2 cellular contexts compared by ENCODE assay signal in the genomic region with DNA sequence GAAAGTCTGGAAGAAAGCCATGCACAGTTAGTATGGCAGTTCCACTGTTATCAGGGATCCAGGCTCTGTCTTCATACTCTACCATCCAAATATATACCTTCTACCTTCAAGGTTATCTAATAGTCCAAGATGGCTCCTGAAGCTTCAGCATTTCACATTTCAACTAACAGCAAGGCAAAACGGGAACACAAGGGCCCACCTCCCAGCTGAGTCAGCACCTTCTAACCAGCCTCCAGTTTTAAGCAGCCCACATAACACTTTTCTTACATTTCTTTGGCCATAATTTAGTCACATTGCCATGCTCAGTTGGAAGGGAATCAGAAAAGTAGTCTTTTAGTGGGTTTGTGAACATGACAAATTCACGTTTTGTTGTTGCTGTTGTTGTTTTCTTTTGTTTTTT.
TF ChIP-seq lines count a peak whose summit lies in the region.

No MANE protein-coding gene starts in this region.

TF ChIP-seq in HepG2, 621 proteins besides CTCF, POLR2A, EP300 and RAD21:
- TF ChIP-seq ZNF720 (CRISPR knock-in tag; IDR thresholded peaks at IDR 0.05) (no peak), MAFF (IDR thresholded peaks at IDR 0.05; ENCODE audit: low read depth, low read length) (peak; percentile 80), MAFK (conservative IDR thresholded peaks at IDR 0.05 in 1 of 2, IDR thresholded peaks at IDR 0.05 in 1 of 2; ENCODE audit: low read length in 2 of 2) (peak; percentile 79 to 83)

TF ChIP-seq in K562, 482 proteins besides CTCF, POLR2A, EP300 and RAD21:
- TF ChIP-seq, protein P1, sequence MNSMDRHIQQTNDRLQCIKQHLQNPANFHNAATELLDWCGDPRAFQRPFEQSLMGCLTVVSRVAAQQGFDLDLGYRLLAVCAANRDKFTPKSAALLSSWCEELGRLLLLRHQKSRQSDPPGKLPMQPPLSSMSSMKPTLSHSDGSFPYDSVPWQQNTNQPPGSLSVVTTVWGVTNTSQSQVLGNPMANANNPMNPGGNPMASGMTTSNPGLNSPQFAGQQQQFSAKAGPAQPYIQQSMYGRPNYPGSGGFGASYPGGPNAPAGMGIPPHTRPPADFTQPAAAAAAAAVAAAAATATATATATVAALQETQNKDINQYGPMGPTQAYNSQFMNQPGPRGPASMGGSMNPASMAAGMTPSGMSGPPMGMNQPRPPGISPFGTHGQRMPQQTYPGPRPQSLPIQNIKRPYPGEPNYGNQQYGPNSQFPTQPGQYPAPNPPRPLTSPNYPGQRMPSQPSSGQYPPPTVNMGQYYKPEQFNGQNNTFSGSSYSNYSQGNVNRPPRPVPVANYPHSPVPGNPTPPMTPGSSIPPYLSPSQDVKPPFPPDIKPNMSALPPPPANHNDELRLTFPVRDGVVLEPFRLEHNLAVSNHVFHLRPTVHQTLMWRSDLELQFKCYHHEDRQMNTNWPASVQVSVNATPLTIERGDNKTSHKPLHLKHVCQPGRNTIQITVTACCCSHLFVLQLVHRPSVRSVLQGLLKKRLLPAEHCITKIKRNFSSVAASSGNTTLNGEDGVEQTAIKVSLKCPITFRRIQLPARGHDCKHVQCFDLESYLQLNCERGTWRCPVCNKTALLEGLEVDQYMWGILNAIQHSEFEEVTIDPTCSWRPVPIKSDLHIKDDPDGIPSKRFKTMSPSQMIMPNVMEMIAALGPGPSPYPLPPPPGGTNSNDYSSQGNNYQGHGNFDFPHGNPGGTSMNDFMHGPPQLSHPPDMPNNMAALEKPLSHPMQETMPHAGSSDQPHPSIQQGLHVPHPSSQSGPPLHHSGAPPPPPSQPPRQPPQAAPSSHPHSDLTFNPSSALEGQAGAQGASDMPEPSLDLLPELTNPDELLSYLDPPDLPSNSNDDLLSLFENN (IDR thresholded peaks at IDR 0.05; ENCODE audit: low read depth in 2 of 2, low read length in 2 of 2): no peak
- no peak for TF ChIP-seq SPI1 (IDR thresholded peaks at IDR 0.05; ENCODE audit: borderline replicate concordance, low read depth, low read length)
- TF ChIP-seq SFPQ (IDR thresholded peaks at IDR 0.05; ENCODE audit: low read depth, low read length): no peak
- TF ChIP-seq, protein P2, sequence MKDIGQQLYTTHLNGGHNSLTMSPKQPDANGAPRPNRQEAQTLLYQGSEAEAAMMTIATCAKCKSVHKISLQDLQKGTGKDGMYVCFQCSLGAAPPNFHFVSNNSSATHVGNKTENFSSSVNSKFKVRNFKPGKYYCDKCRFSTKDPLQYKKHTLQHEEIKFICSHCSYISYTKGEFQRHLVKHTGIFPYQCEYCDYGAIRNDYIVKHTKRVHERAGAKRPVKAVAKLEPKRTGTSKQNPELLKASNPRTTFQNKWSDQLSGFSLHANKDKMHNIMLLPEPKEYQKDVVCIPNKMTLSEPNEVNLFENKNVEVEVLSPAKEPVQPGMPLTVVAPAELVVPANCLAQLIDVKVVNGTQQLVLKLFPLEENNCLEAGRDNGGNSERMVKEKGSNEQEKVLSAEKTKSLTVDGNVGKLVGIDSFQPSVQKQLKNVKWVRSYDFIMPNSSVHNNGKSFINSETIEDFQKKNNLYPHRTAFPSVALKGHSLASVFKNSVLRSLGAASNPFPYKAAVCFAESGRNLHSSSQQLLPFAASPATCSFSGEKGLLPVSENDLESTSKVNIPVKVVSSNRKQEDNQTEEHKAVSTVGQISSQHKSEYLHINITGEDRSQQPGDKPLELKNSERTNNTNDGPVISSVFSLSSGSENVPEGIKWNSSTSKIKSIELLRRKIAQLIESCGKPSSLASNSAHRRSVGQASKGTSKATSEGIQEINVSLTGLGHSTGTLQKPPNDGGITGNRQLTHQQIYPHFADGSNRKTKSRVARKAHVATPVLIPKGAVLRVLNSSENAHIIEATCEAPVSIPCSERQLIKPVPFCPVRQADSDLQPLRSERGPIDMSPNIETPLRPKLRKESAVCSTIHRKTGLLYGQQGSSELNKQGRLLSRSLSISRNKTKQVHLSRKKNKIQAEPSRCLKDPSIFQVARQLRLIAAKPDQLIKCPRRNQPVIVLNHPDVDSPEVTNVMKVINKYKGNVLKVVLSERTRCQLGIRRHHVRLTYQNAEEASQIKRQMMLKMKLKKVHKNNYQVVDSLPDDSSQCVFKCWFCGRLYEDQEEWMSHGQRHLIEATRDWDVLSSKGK (CRISPR knock-in tag; IDR thresholded peaks at IDR 0.05): no peak
- TF ChIP-seq ZNF766 (CRISPR knock-in tag; conservative IDR thresholded peaks at IDR 0.05): no peak
- no peak for TF ChIP-seq KDM1A (IDR thresholded peaks at IDR 0.05)
- TF ChIP-seq HIVEP1 (CRISPR knock-in tag; IDR thresholded peaks at IDR 0.05): no peak
- no peak for TF ChIP-seq SMARCC2 (IDR thresholded peaks at IDR 0.05; ENCODE audit: low read depth)
- TF ChIP-seq DNMT1 (IDR thresholded peaks at IDR 0.05): no peak
- TF ChIP-seq MAFF (IDR thresholded peaks at IDR 0.05; ENCODE audit: low read length): peak; percentile 86
- TF ChIP-seq C11orf30 (IDR thresholded peaks at IDR 0.05; ENCODE audit: low read depth): peak; percentile 95
- peak; percentile 97 for TF ChIP-seq ZNF316 (IDR thresholded peaks at IDR 0.05)
- peak; percentile 86 for TF ChIP-seq MAFK (IDR thresholded peaks at IDR 0.05; ENCODE audit: low read length)
- TF ChIP-seq MAFG (tag; conservative IDR thresholded peaks at IDR 0.05): peak; percentile 83
- no peak for TF ChIP-seq SP1 (CRISPR knock-in tag; IDR thresholded peaks at IDR 0.05)
- no peak for TF ChIP-seq SMARCE1 (IDR thresholded peaks at IDR 0.05)
- 0 out of 2 replicates have a peak, but pooled peaks have one; percentile 23 for TF ChIP-seq NFE2 (IDR thresholded peaks at IDR 0.05; ENCODE audit: low read depth)
- no peak for TF ChIP-seq SAFB2 (IDR thresholded peaks at IDR 0.05; ENCODE audit: borderline replicate concordance, low read depth, low read length, severe bottlenecking)
- no peak for TF ChIP-seq ZKSCAN1 (IDR thresholded peaks at IDR 0.05; ENCODE audit: low read depth, low read length)
- no peak for TF ChIP-seq XRCC3 (IDR thresholded peaks at IDR 0.05)
- TF ChIP-seq TBL1XR1 (IDR thresholded peaks at IDR 0.05; ENCODE audit: low read length in 2 of 2): no peak
- TF ChIP-seq MEIS2 (IDR thresholded peaks at IDR 0.05; ENCODE audit: partially characterized antibody): no peak
